Comparison of ENCODE assay signal across 31 cellular contexts in genomic region chr5:171369898-171370297, GRCh38. TPM values are rescaled to one million over a fixed set of nuclear protein-coding genes. Genes with fewer than 3 reads are reported as not detected.
"Had no signal": no experiment of that assay in that cellular context is flagged by ENCODE, and none has a peak within 500 bp of the region (broad histone marks: within the 10 kb centered on the region; RNA-seq: fewer than 3 reads in every experiment).

No MANE protein-coding gene starts in this region.

- H3K4me3 Mint-ChIP-seq: activated CD4-positive, alpha-beta memory T cell treated with anti-CD3 and anti-CD28 coated beads, Interleukin-2, amount 10 ng/mL, durations not matched to agents 7 days and 5 days; activated CD4-positive, alpha-beta T cell treated with anti-CD3 and anti-CD28 coated beads, Interleukin-2, amount 10 ng/mL, durations not matched to agents 7 days and 5 days; activated CD8-positive, alpha-beta T cell treated with anti-CD3 and anti-CD28 coated beads, Interleukin-2, amount 10 ng/mL, durations not matched to agents 7 days and 5 days; activated naive CD4-positive, alpha-beta T cell treated with anti-CD3 and anti-CD28 coated beads for 36 hours; activated naive CD8-positive, alpha-beta T cell treated with anti-CD3 and anti-CD28 coated beads for 36 hours; activated T-cell treated with anti-CD3 and anti-CD28 coated beads, Interleukin-2, amount 50 U/mL, for 24 hours; T-helper 1 cell treated with Interleukin-12 subunit alpha and Interleukin-12 subunit beta and Interleukin-4 antibody, amounts not matched to agents 30 μg/mL and 1 μg/mL, for 36 hours; T-helper 2 cell treated with Interferon-gamma antibody and Interleukin-4, amounts not matched to agents 5 μg/mL and 100 μg/mL, for 36 hours; WTC11 had no signal

- H3K4me1 Mint-ChIP-seq: WTC11 had no signal

- H3K4me1 ChIP-seq: adrenal gland, body of pancreas, breast epithelium had no signal

- H3K27ac ChIP-seq: adrenal gland, body of pancreas, brain microvascular endothelial cell, breast epithelium, WERI-Rb-1 had no signal

- ATAC-seq: activated CD8-positive, alpha-beta T cell treated with anti-CD3 and anti-CD28 coated beads, Interleukin-2, amount 10 ng/mL, durations not matched to agents 7 days and 5 days; body of pancreas; WTC11 had no signal

- H3K36me3 Mint-ChIP-seq: activated naive CD4-positive, alpha-beta T cell treated with anti-CD3 and anti-CD28 coated beads, Interleukin-2, amount 50 U/mL, for 72 hours; activated naive CD8-positive, alpha-beta T cell treated with anti-CD3 and anti-CD28 coated beads for 36 hours; WTC11 had no signal

- H3K9me3 ChIP-seq: adrenal gland, body of pancreas, breast epithelium had no signal

- H3K9me3 Mint-ChIP-seq: activated CD4-positive, alpha-beta memory T cell treated with anti-CD3 and anti-CD28 coated beads, Interleukin-2, amount 10 ng/mL, durations not matched to agents 7 days and 5 days; activated CD4-positive, alpha-beta T cell treated with anti-CD3 and anti-CD28 coated beads, Interleukin-2, amount 10 ng/mL, durations not matched to agents 7 days and 5 days; activated naive CD4-positive, alpha-beta T cell treated with anti-CD3 and anti-CD28 coated beads for 36 hours; activated naive CD4-positive, alpha-beta T cell treated with anti-CD3 and anti-CD28 coated beads, Interleukin-2, amount 50 U/mL, for 72 hours; activated naive CD8-positive, alpha-beta T cell treated with anti-CD3 and anti-CD28 coated beads for 36 hours; activated T-cell treated with anti-CD3 and anti-CD28 coated beads, Interleukin-2, amount 50 U/mL, for 24 hours; T-helper 1 cell treated with Interleukin-12 subunit alpha and Interleukin-12 subunit beta and Interleukin-4 antibody, amounts not matched to agents 30 μg/mL and 1 μg/mL, for 36 hours; T-helper 2 cell treated with Interferon-gamma antibody and Interleukin-4, amounts not matched to agents 5 μg/mL and 100 μg/mL, for 36 hours; WTC11 had no signal

- FAIRE-seq: astrocyte had no signal

- H3K27ac Mint-ChIP-seq: activated CD4-positive, alpha-beta memory T cell treated with anti-CD3 and anti-CD28 coated beads, Interleukin-2, amount 10 ng/mL, durations not matched to agents 7 days and 5 days; activated CD4-positive, alpha-beta T cell treated with anti-CD3 and anti-CD28 coated beads, Interleukin-2, amount 10 ng/mL, durations not matched to agents 7 days and 5 days; activated CD8-positive, alpha-beta T cell treated with anti-CD3 and anti-CD28 coated beads, Interleukin-2, amount 10 ng/mL, durations not matched to agents 7 days and 5 days; activated naive CD4-positive, alpha-beta T cell treated with anti-CD3 and anti-CD28 coated beads for 36 hours; activated naive CD4-positive, alpha-beta T cell treated with anti-CD3 and anti-CD28 coated beads, Interleukin-2, amount 50 U/mL, for 72 hours; activated naive CD8-positive, alpha-beta T cell treated with anti-CD3 and anti-CD28 coated beads for 36 hours; activated T-cell treated with anti-CD3 and anti-CD28 coated beads, Interleukin-2, amount 50 U/mL, for 24 hours; T-helper 2 cell treated with Interferon-gamma antibody and Interleukin-4, amounts not matched to agents 5 μg/mL and 100 μg/mL, for 36 hours; WTC11 had no signal

- H3K4me3 ChIP-seq: adrenal gland, body of pancreas, breast epithelium had no signal

- H3K36me3 ChIP-seq: adrenal gland, brain microvascular endothelial cell, breast epithelium, WERI-Rb-1 had no signal

- DNase-seq: activated CD4-positive, alpha-beta memory T cell treated with anti-CD3 and anti-CD28 coated beads, Interleukin-2, amount 10 ng/mL, durations not matched to agents 7 days and 5 days; activated CD4-positive, alpha-beta T cell treated with anti-CD3 and anti-CD28 coated beads for 1 hour; activated CD4-positive, alpha-beta T cell treated with anti-CD3 and anti-CD28 coated beads for 48 hours; activated CD4-positive, alpha-beta T cell treated with anti-CD3 and anti-CD28 coated beads, Interleukin-2, amount 10 ng/mL, durations not matched to agents 7 days and 5 days; activated CD4-positive, alpha-beta T cell treated with anti-CD3 and anti-CD28 coated beads, Interleukin-2, amount 50 U/mL, for 48 hours; activated CD4-positive, CD25-positive, alpha-beta regulatory T cell; activated CD8-positive, alpha-beta memory T cell treated with anti-CD3 and anti-CD28 coated beads for 24 hours; activated CD8-positive, alpha-beta memory T cell treated with anti-CD3 and anti-CD28 coated beads, Interleukin-2, amount 50 U/mL, for 4 hours; activated CD8-positive, alpha-beta T cell treated with anti-CD3 and anti-CD28 coated beads, Interleukin-2, amount 10 ng/mL, durations not matched to agents 7 days and 5 days; activated gamma-delta T cell treated with Interleukin-2 at 50 U/mL for 16 hours; activated naive CD4-positive, alpha-beta T cell; activated naive CD4-positive, alpha-beta T cell treated with anti-CD3 and anti-CD28 coated beads for 36 hours; activated naive CD4-positive, alpha-beta T cell treated with anti-CD3 and anti-CD28 coated beads, Interleukin-2, amount 50 U/mL, for 16 hours; activated naive CD8-positive, alpha-beta T cell treated with anti-CD3 and anti-CD28 coated beads for 36 hours; activated T-cell treated with anti-CD3 and anti-CD28 coated beads, Interleukin-2, amount 50 U/mL, for 24 hours; adrenal gland; amniotic stem cell; body of pancreas; brain microvascular endothelial cell; central memory CD4-positive, alpha-beta T cell; SW 1271; T-helper 1 cell; T-helper 2 cell; T-helper 9 cell; WERI-Rb-1 had no signal

RNA-seq across cellular contexts. Expression of gene FGF18, which starts 49.5 kb away (rescaled TPM):
- total RNA-seq: activated CD4-positive, alpha-beta memory T cell treated with anti-CD3 and anti-CD28 coated beads, Interleukin-2, amount 10 ng/mL, durations not matched to agents 7 days and 5 days; activated CD8-positive, alpha-beta T cell treated with anti-CD3 and anti-CD28 coated beads, Interleukin-2, amount 10 ng/mL, durations not matched to agents 7 days and 5 days; body of pancreas had no signal
